Comparison of ENCODE assay signal across 8 cellular contexts in the genomic region with DNA sequence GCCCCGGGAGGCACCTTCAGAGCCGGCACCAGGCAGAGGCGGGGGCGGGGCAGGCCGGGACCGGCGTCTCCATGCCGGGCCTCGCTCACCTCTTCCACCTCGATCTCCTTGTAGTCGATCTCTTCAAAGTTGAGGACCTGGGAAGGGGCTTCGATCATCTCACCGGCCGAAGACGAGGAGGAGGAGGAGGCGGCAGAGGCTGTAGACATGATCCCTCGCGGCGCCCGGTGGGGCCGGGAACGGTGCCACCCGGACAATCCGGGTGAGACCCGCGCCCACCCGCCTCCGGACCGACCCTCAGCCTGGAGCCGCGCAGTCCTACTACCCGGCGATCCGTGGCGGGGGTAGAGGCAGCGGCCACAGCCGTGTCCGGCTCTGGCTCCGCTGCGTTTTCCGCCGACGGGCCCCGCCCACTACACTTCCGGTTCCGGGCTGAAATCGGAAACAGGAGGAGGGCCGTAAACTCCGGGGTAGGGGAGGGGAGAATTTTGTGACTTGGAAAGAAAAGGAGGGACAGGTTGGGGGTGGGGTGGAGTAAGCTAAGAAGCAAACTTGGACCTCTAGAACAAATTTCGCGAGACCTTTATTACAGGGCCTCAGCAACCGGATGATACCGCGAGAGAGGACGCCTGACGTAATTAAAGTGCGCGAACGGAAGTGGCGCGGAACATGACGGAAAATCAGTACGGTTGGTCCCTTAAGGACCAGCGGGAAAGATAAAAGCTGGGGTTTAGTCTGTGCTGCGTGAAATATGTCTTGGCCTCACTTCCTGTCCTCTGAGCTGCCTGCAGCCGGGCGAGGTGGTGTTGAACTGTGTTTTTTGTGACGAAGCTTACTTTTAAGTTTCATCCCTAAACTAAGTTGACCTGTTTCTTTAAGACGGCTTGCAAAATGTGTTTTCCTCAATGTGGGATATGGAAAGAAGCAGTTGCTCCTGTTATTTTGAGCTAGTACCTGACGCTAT.
DNase-seq lines count a peak whose midpoint lies in the region; ATAC-seq, FAIRE-seq and TF ChIP-seq lines count a peak whose summit lies in the region.

A gene (minus strand): TSS at position 398 of the 964 bp plus-strand sequence. CDS start 189 bp downstream, at position 209.

- H3K4me3 Mint-ChIP-seq in central memory CD8-positive, alpha-beta T cell: peak within 1 kb of the TSS; percentile 91

- peaks cover 16% of the 10 kb centered on the region for H3K27me3 Mint-ChIP-seq in central memory CD8-positive, alpha-beta T cell

- H3K36me3 Mint-ChIP-seq in central memory CD8-positive, alpha-beta T cell (ENCODE audit: insufficient read depth): peaks cover 16% of the 10 kb centered on the region

- peak; percentile 94 for ATAC-seq in GM19025 (IDR thresholded peaks at IDR 0.05; ENCODE audit: low read depth, unreplicated experiment)
- ATAC-seq in HG03342 (IDR thresholded peaks at IDR 0.05; ENCODE audit: unreplicated experiment): peak; percentile 87
- ATAC-seq in central memory CD8-positive, alpha-beta T cell (replicated peaks; ENCODE audit: extremely low read depth, poor library complexity, severe bottlenecking): peak; percentile 82

- DNase-seq in AG09309 (ENCODE audit: low read depth) (peak; percentile 89), NCI-H446 (lab: John Stamatoyannopoulos, UW) (peak; percentile 93 to 94)
- peak; percentile 87 for DNase-seq in activated CD4-positive, CD25-positive, alpha-beta regulatory T cell treated with anti-CD3 and anti-CD28 coated beads, Interleukin-2, amount 50 U/mL, for 16 hours (ENCODE audit: low read depth, low spot score)
- peak; percentile 94 to 96 for DNase-seq in central memory CD8-positive, alpha-beta T cell (ENCODE audit: low spot score in 2 of 2)
- DNase-seq in stimulated activated CD4-positive, alpha-beta T cell treated with anti-CD3 and anti-CD28 coated beads, Interleukin-12 subunit alpha, Interleukin-12 subunit beta, amount 100 ng/mL, for 4 hours: peak; percentile 88

- H3K9me3 Mint-ChIP-seq in central memory CD8-positive, alpha-beta T cell: no peaks in the 10 kb centered on the region

- peak within 1 kb of the TSS; percentile 85 for H3K4me3 ChIP-seq in AG09309 (ENCODE audit: control insufficient read depth, low read depth, low read length)

- no peak for TF ChIP-seq CTCF in AG09309 (IDR thresholded peaks at IDR 0.05; ENCODE audit: control insufficient read depth, insufficient read depth, low read depth, low read length, missing control alignments)

- H3K27ac Mint-ChIP-seq in central memory CD8-positive, alpha-beta T cell (ENCODE audit: low read depth): peak within 1 kb of the TSS; percentile 98

- peaks cover 34% of the 10 kb centered on the region for H3K4me1 Mint-ChIP-seq in central memory CD8-positive, alpha-beta T cell

- peak; percentile 96 for FAIRE-seq in islet of Langerhans (lab: Jason Lieb, UNC)

Comparison
In these comparisons a context has a peak if more than half of its experiments do, and no peak if none do; other contexts are left out.
1. Peak in every context shown above with its lines: DNase-seq, ATAC-seq and H3K4me3 ChIP-seq.